In genomic region chr14:69538766-69539165, GRCh38 we compare ENCODE assay signal across 28 cellular contexts. TPM values are rescaled to one million over a fixed set of nuclear protein-coding genes. Genes with fewer than 3 reads are reported as not detected.
A peak's percentile ranks its signal among the peaks of the same experiment; 100 is the strongest.
DNase-seq lines count a peak whose midpoint lies in the region; ATAC-seq, FAIRE-seq and TF ChIP-seq lines count a peak whose summit lies in the region.
"Had no signal": no experiment of that assay in that cellular context is flagged by ENCODE, and none has a peak within 500 bp of the region (broad histone marks: within the 10 kb centered on the region; RNA-seq: fewer than 3 reads in every experiment).

No MANE protein-coding gene starts in this region.

- H3K4me3 ChIP-seq in K562 = no peak overlapping the region
- H3K4me3 ChIP-seq in mucosa of descending colon = no peak overlapping the region
- no peak overlapping the region for H3K4me3 ChIP-seq in H7 (ENCODE audit: insufficient read depth, low read depth, low read length)
- H3K4me3 ChIP-seq: BLaER1, GM12878 had no signal

- H3K9me3 Mint-ChIP-seq in CD14-positive monocyte = peaks cover 4 to 17% (median 9%) of the 10 kb centered on the region in 7 donors
- H3K9me3 Mint-ChIP-seq: CD4-positive, alpha-beta T cell; CD8-positive, alpha-beta T cell had no signal

- FAIRE-seq in HTR-8/SVneo (lab: Jason Lieb, UNC) (peak; percentile 38), K562 (lab: Jason Lieb, UNC) (no peak)
- FAIRE-seq: A204.1, D721Med, GM12878, GM12892, GM18507 had no signal

- no peak overlapping the region for H3K27ac ChIP-seq in K562 (ENCODE audit: extremely low read depth, low read depth, low read length)
- H3K27ac ChIP-seq: BLaER1 had no signal

- peak overlapping the region in 5 of 7 donors; percentile 57 to 91 (median 88) for H3K27ac Mint-ChIP-seq in CD14-positive monocyte
- H3K27ac Mint-ChIP-seq: CD4-positive, alpha-beta T cell; CD8-positive, alpha-beta T cell had no signal

- POLR2A ChIA-PET in K562 (lab: Yijun Ruan, JAX) = interaction anchor here (0.6 kb wide), 1 partner anchor 182 kb away, joined by 3 read pairs; no protein-coding TSS in a partner anchor

- H3K9me1 ChIP-seq in K562 (ENCODE audit: control insufficient read depth, insufficient read depth, low read length) = no peaks in the 10 kb centered on the region

- TF ChIP-seq POLR2A in K562 (conservative IDR thresholded peaks at IDR 0.05) = no peak

- BruUV-seq in K562 (replicated peaks; lab: Mats Ljungman, UMichigan) = no TSS peak

- no peak for TF ChIP-seq CTCF in CD14-positive monocyte (IDR thresholded peaks at IDR 0.05)
- no peak for TF ChIP-seq CTCF in K562 (IDR thresholded peaks at IDR 0.05 in 2 of 3, conservative IDR thresholded peaks at IDR 0.05 in 1 of 3; ENCODE audit: insufficient read depth in 2 of 3, low read depth in 1 of 3, low read length in 3 of 3)
- TF ChIP-seq CTCF in mucosa of descending colon (IDR thresholded peaks at IDR 0.05) = no peak

- no peak overlapping the region for H2AFZ ChIP-seq in K562 (ENCODE audit: low read depth, low read length)

- no peak overlapping the region for H3K9ac ChIP-seq in K562 (ENCODE audit: insufficient read depth in 1 of 2, low read depth in 2 of 2, low read length in 2 of 2)
- H3K9ac ChIP-seq: BLaER1 had no signal

- no peaks in the 10 kb centered on the region for H3K9me3 ChIP-seq in K562 (replicated peaks; ENCODE audit: control insufficient read depth, insufficient read depth, low read depth, low read length)
- H3K9me3 ChIP-seq in mucosa of descending colon = no peaks in the 10 kb centered on the region
- H3K9me3 ChIP-seq: BE2C, BLaER1, Caco-2 had no signal

- ATAC-seq in K562 (no peak), mucosa of descending colon (peak; percentile 74), HG02759 (IDR thresholded peaks at IDR 0.05; ENCODE audit: unreplicated experiment) (no peak), GM19328 (IDR thresholded peaks at IDR 0.05; ENCODE audit: unreplicated experiment) (no peak)
- ATAC-seq: CD8-positive, alpha-beta T cell; GM12878 had no signal

- no peaks in the 10 kb centered on the region for H3K79me2 ChIP-seq in K562 (ENCODE audit: control insufficient read depth, insufficient read depth, low read length)

- H3K4me1 Mint-ChIP-seq in CD14-positive monocyte = peaks cover 45% of the 10 kb centered on the region

- in situ Hi-C loops in K562 (cut with MboI) = no loop called here

- DNase-seq in CD14-positive monocyte (ENCODE audit: low spot score) (no peak), HTR-8/SVneo (ENCODE audit: insufficient read length, low spot score) (no peak), K562 (ENCODE audit: extremely low read depth in 1 of 4, low spot score in 3 of 4) (no peak), mucosa of descending colon (peak in 1 of 3 donors; percentile 20), DMS153 treated with DMSO at 0.1 percent for 48 hours (lab: John Stamatoyannopoulos, UW; ENCODE audit: unreplicated experiment) (no peak), H7 (no peak)
- DNase-seq: 8988T; ACHN; BE2C; C1 segment of cervical spinal cord; Caco-2; Calu3; CD4-positive, alpha-beta T cell; CD8-positive, alpha-beta T cell; DMS53; DMS79; DND-41; GDM1 had no signal

- H3K27me3 Mint-ChIP-seq in CD14-positive monocyte (ENCODE audit: low read depth in 3 of 3) = peaks cover 5 to 23% (median 7%) of the 10 kb centered on the region in 3 donors

- no peak for TF ChIP-seq EP300 in K562 (IDR thresholded peaks at IDR 0.05; ENCODE audit: low read length)

- intact Hi-C loops in CD14-positive monocyte (cut with micrococcal nuclease) (loop anchor here in 1 of 2 donors (5.0 kb wide), 1 partner anchor 39 kb away; no protein-coding TSS in a partner anchor), K562 (cut with micrococcal nuclease) (no loop called here), mucosa of descending colon (cut with DNase I, micrococcal nuclease) (no loop called here)

- H3K36me3 ChIP-seq in K562 (ENCODE audit: control insufficient read depth, insufficient read depth, low read length) = no peaks in the 10 kb centered on the region
- no peaks in the 10 kb centered on the region for H3K36me3 ChIP-seq in mucosa of descending colon (ENCODE audit: low read depth)
- no peaks in the 10 kb centered on the region for H3K36me3 ChIP-seq in H7 (replicated peaks; ENCODE audit: control insufficient read depth, insufficient read depth, low read length)
- H3K36me3 ChIP-seq: BE2C, BLaER1 had no signal

- no peaks in the 10 kb centered on the region for H3K4me1 ChIP-seq in K562 (replicated peaks in 1 of 2; ENCODE audit: control insufficient read depth in 2 of 2, insufficient read depth in 2 of 2, low read length in 2 of 2)
- H3K4me1 ChIP-seq in mucosa of descending colon (ENCODE audit: low read depth) = no peaks in the 10 kb centered on the region
- H3K4me1 ChIP-seq: BE2C, Caco-2 had no signal

- TF ChIP-seq RAD21 in K562 (CRISPR knock-in tag; conservative IDR thresholded peaks at IDR 0.05 in 1 of 2, IDR thresholded peaks at IDR 0.05 in 1 of 2) = no peak

- CTCF ChIA-PET in K562 (lab: Yijun Ruan, JAX; ENCODE audit: low intra/inter-chr PET ratio) = no interaction called here

- no peak overlapping the region for H3K4me2 ChIP-seq in K562 (ENCODE audit: insufficient read depth, low read length)
- H3K4me2 ChIP-seq: BLaER1 had no signal

- H3K4me3 Mint-ChIP-seq in CD14-positive monocyte = no peak overlapping the region
- H3K4me3 Mint-ChIP-seq: CD4-positive, alpha-beta T cell; CD8-positive, alpha-beta T cell had no signal

- WGBS in K562 (ENCODE audit: insufficient coverage, low coverage, missing lambda C conversion rate) = 0% methylated on average over 1 of the region's 1 CpG

- peaks cover 3 to 4% of the 10 kb centered on the region in 2 donors for H3K36me3 Mint-ChIP-seq in CD14-positive monocyte
- H3K36me3 Mint-ChIP-seq: CD8-positive, alpha-beta T cell had no signal

- H3K27me3 ChIP-seq in K562 (ENCODE audit: control insufficient read depth in 2 of 2, insufficient read depth in 2 of 2, low read length in 2 of 2) (peaks cover 0 to 19% of the 10 kb centered on the region in 2 experiments; a peak in 4 of 5 replicates), H7 (ENCODE audit: control insufficient read depth, insufficient read depth, low read length) (no peaks in the 10 kb centered on the region; the same call in 1 of the 2 replicates)
- H3K27me3 ChIP-seq: BLaER1 had no signal

- no peaks in the 10 kb centered on the region for H4K20me1 ChIP-seq in K562 (replicated peaks; ENCODE audit: control insufficient read depth, insufficient read depth, low read length)
- H4K20me1 ChIP-seq: BLaER1 had no signal

TF ChIP-seq in K562, 482 proteins besides CTCF, POLR2A, EP300 and RAD21:
- TF ChIP-seq MAFG (tag; conservative IDR thresholded peaks at IDR 0.05) (0 out of 2 replicates have a peak, but pooled peaks have one; percentile 18), SAFB2 (IDR thresholded peaks at IDR 0.05; ENCODE audit: borderline replicate concordance, low read depth, low read length, severe bottlenecking) (no peak), TCF3 (CRISPR knock-in tag; IDR thresholded peaks at IDR 0.05) (no peak)

RNA-seq across cellular contexts. Expression of gene CCDC177, which starts 35.9 kb away (rescaled TPM):
- not detected for polyA plus RNA-seq in CD14-positive monocyte
- total RNA-seq in K562 (2011; cell fraction: chromatin; rRNA removed; ENCODE audit: low replicate concordance) = not detected in 2 replicates
- total RNA-seq in K562 (2011; cell fraction: nucleolus; rRNA removed) = not detected in 2 replicates
- not detected in 2 replicates for total RNA-seq in K562 (2011; cell fraction: nucleoplasm; rRNA removed)
- not detected in 2 replicates for total RNA-seq in K562 (2014; rRNA removed)
- total RNA-seq in K562 (2014; rRNA removed; fragmentation: Illumina TruSeq; extraction: Trizol) = not detected in 2 replicates
- not detected in 2 replicates for total RNA-seq in K562 (2015; rRNA removed; fragmentation: Illumina TruSeq; extraction: Trizol)
- total RNA-seq in K562 (2021) = not detected in 2 replicates
- not detected in 2 replicates for polyA plus RNA-seq in K562 (2011; rRNA removed)
- polyA plus RNA-seq in K562 (2011; cell fraction: cytosol; rRNA removed) = not detected in 2 replicates
- not detected in 2 replicates for polyA plus RNA-seq in K562 (2011; cell fraction: nucleus; rRNA removed)
- polyA plus RNA-seq in K562 (2012) = not detected in 2 replicates
- polyA plus RNA-seq in K562 (2014; fragmentation: Illumina TruSeq; extraction: Trizol) = not detected in 2 replicates
- polyA plus RNA-seq in K562 (2014; fragmentation: Nextera tagmentation; extraction: Ambion mirVana) = not detected
- not detected in 2 replicates for polyA plus RNA-seq in K562 (2014; rRNA removed)
- not detected in 2 replicates for polyA minus RNA-seq in K562 (2011; rRNA and poly(A)+ RNA removed)
- polyA minus RNA-seq in K562 (2011; cell fraction: cytosol; rRNA and poly(A)+ RNA removed) = not detected in 2 replicates
- polyA minus RNA-seq in K562 (2011; cell fraction: nucleus; rRNA and poly(A)+ RNA removed) = not detected in 2 replicates
- not detected for total RNA-seq in mucosa of descending colon
- 0.04 and 0.17 TPM in 2 replicates for total RNA-seq in H7 (2014; rRNA removed; shearing (Covaris generic))
- total RNA-seq: Calu3; CD4-positive, alpha-beta T cell; CD8-positive, alpha-beta T cell; Daoy; GM12878 had no signal
- polyA plus RNA-seq: AG04450, GM12878 had no signal

RNA-seq across cellular contexts. Expression of gene PLEKHD1, which starts 54.2 kb away (rescaled TPM):
- not detected for polyA plus RNA-seq in CD14-positive monocyte
- 0.07 TPM in 1 of 2 replicates, not detected in the other for total RNA-seq in K562 (2011; cell fraction: chromatin; rRNA removed; ENCODE audit: low replicate concordance)
- not detected in 2 replicates for total RNA-seq in K562 (2011; cell fraction: nucleolus; rRNA removed)
- total RNA-seq in K562 (2011; cell fraction: nucleoplasm; rRNA removed) = 0.07 TPM in 1 of 2 replicates, not detected in the other
- total RNA-seq in K562 (2014; rRNA removed) = not detected in 2 replicates
- total RNA-seq in K562 (2014; rRNA removed; fragmentation: Illumina TruSeq; extraction: Trizol) = not detected in 2 replicates
- total RNA-seq in K562 (2015; rRNA removed; fragmentation: Illumina TruSeq; extraction: Trizol) = not detected in 2 replicates
- total RNA-seq in K562 (2021) = not detected in 2 replicates
- polyA plus RNA-seq in K562 (2011; rRNA removed) = not detected in 2 replicates
- 0.01 TPM in 1 of 2 replicates, not detected in the other for polyA plus RNA-seq in K562 (2011; cell fraction: cytosol; rRNA removed)
- 0.03 and 0.04 TPM in 2 replicates for polyA plus RNA-seq in K562 (2011; cell fraction: nucleus; rRNA removed)
- 0.01 TPM in 1 of 2 replicates, not detected in the other for polyA plus RNA-seq in K562 (2012)
- polyA plus RNA-seq in K562 (2014; fragmentation: Illumina TruSeq; extraction: Trizol) = not detected in 2 replicates
- polyA plus RNA-seq in K562 (2014; fragmentation: Nextera tagmentation; extraction: Ambion mirVana) = not detected
- polyA plus RNA-seq in K562 (2014; rRNA removed) = not detected in 2 replicates
- polyA minus RNA-seq in K562 (2011; rRNA and poly(A)+ RNA removed) = not detected in 2 replicates
- not detected in 2 replicates for polyA minus RNA-seq in K562 (2011; cell fraction: cytosol; rRNA and poly(A)+ RNA removed)
- not detected in 2 replicates for polyA minus RNA-seq in K562 (2011; cell fraction: nucleus; rRNA and poly(A)+ RNA removed)
- under 1 TPM in 2 of 3 donors, not detected in 1; 0.06 to 0.14 TPM for total RNA-seq in mucosa of descending colon
- 0.10 and 0.37 TPM in 2 replicates for total RNA-seq in H7 (2014; rRNA removed; shearing (Covaris generic))
- polyA plus RNA-seq: AG04450 had no signal
